1 cellular context compared by ENCODE assay signal in the genomic region with DNA sequence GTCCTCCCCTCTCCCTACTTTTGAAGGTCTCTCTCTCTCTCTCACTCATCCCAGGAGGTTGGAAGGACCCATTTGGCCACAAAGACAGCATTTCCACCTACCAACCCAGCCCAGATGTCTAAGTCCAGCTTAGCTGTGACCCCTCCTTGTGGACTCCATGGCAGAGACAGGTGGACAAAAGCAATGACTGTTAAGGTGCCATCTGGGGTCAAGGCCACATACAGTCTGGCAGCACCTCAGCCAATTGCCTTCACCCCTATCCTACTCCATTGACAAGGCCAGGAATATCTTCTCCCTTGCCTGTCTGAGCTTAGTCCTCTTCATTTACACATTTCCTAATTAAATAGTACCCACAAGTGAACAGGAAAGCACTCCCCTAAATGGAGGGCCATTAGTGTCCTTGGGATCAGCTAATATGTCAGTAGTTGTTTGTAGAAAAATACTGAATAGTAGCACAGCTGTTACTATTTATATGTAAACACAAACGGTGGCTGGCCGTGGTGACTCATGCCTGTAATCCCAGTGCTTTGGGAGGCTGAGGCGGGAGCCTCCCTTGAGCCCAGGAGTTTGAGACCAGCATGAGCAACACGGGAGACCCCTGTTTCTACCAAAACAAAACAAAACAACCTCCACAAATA.
TF ChIP-seq lines count a peak whose summit lies in the region.

No MANE protein-coding gene starts in this region.

TF ChIP-seq in HepG2, 621 proteins besides CTCF, POLR2A, EP300 and RAD21 (continued from another document and continues in another):
- TF ChIP-seq, protein P1, sequence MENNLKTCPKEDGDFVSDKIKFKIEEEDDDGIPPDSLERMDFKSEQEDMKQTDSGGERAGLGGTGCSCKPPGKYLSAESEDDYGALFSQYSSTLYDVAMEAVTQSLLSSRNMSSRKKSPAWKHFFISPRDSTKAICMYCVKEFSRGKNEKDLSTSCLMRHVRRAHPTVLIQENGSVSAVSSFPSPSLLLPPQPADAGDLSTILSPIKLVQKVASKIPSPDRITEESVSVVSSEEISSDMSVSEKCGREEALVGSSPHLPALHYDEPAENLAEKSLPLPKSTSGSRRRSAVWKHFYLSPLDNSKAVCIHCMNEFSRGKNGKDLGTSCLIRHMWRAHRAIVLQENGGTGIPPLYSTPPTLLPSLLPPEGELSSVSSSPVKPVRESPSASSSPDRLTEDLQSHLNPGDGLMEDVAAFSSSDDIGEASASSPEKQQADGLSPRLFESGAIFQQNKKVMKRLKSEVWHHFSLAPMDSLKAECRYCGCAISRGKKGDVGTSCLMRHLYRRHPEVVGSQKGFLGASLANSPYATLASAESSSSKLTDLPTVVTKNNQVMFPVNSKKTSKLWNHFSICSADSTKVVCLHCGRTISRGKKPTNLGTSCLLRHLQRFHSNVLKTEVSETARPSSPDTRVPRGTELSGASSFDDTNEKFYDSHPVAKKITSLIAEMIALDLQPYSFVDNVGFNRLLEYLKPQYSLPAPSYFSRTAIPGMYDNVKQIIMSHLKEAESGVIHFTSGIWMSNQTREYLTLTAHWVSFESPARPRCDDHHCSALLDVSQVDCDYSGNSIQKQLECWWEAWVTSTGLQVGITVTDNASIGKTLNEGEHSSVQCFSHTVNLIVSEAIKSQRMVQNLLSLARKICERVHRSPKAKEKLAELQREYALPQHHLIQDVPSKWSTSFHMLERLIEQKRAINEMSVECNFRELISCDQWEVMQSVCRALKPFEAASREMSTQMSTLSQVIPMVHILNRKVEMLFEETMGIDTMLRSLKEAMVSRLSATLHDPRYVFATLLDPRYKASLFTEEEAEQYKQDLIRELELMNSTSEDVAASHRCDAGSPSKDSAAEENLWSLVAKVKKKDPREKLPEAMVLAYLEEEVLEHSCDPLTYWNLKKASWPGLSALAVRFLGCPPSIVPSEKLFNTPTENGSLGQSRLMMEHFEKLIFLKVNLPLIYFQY (CRISPR knock-in tag; IDR thresholded peaks at IDR 0.05; ENCODE audit: borderline replicate concordance) = peak; percentile 30; the same call in 1 of the 2 replicates
- TF ChIP-seq MED1 (CRISPR knock-in tag; IDR thresholded peaks at IDR 0.05) = peak; percentile 79
- TF ChIP-seq FOXA1 (IDR thresholded peaks at IDR 0.05) = no peak
- TF ChIP-seq FOXA1 (CRISPR knock-in tag; IDR thresholded peaks at IDR 0.05) = peak; percentile 59
- no peak for TF ChIP-seq NFE2L2 (IDR thresholded peaks at IDR 0.05; ENCODE audit: low read length)
- no peak for TF ChIP-seq NFKB2 (CRISPR knock-in tag; IDR thresholded peaks at IDR 0.05; ENCODE audit: borderline replicate concordance)
- no peak for TF ChIP-seq ZNF616 (CRISPR knock-in tag; IDR thresholded peaks at IDR 0.05; ENCODE audit: low read depth)
- TF ChIP-seq GABPB1 (CRISPR knock-in tag; IDR thresholded peaks at IDR 0.05) = no peak
- TF ChIP-seq DRAP1 (CRISPR knock-in tag; IDR thresholded peaks at IDR 0.05) = no peak
- 0 out of 2 replicates have a peak, but pooled peaks have one; percentile 9 for TF ChIP-seq ZNF746 (CRISPR knock-in tag; IDR thresholded peaks at IDR 0.05)
- TF ChIP-seq GATAD2A (CRISPR knock-in tag; IDR thresholded peaks at IDR 0.05) = peak; percentile 90
- TF ChIP-seq HNRNPUL1 (IDR thresholded peaks at IDR 0.05; ENCODE audit: low read depth, low read length) = no peak
- no peak for TF ChIP-seq TOE1 (CRISPR knock-in tag; IDR thresholded peaks at IDR 0.05)
- 0 out of 2 replicates have a peak, but pooled peaks have one; percentile 57 for TF ChIP-seq BRF2 (CRISPR knock-in tag; IDR thresholded peaks at IDR 0.05)
- TF ChIP-seq MATR3 (CRISPR knock-in tag; IDR thresholded peaks at IDR 0.05) = no peak
- no peak for TF ChIP-seq ZNF432 (CRISPR knock-in tag; IDR thresholded peaks at IDR 0.05; ENCODE audit: borderline replicate concordance)
- TF ChIP-seq TARDBP (CRISPR knock-in tag; IDR thresholded peaks at IDR 0.05) = peak; percentile 68; the same call in 1 of the 2 replicates
- peak; percentile 60; the same call in 1 of the 2 replicates for TF ChIP-seq SNAI1 (CRISPR knock-in tag; IDR thresholded peaks at IDR 0.05; ENCODE audit: borderline replicate concordance)
- peak; percentile 5; the same call in 1 of the 2 replicates for TF ChIP-seq ZBTB33 (CRISPR knock-in tag; IDR thresholded peaks at IDR 0.05)
- TF ChIP-seq SPEN (CRISPR knock-in tag; IDR thresholded peaks at IDR 0.05; ENCODE audit: low read depth) = peak; percentile 48; the same call in 1 of the 2 replicates
- peak; percentile 98 for TF ChIP-seq SKI (IDR thresholded peaks at IDR 0.05; ENCODE audit: partially characterized antibody)
- TF ChIP-seq, protein P2, sequence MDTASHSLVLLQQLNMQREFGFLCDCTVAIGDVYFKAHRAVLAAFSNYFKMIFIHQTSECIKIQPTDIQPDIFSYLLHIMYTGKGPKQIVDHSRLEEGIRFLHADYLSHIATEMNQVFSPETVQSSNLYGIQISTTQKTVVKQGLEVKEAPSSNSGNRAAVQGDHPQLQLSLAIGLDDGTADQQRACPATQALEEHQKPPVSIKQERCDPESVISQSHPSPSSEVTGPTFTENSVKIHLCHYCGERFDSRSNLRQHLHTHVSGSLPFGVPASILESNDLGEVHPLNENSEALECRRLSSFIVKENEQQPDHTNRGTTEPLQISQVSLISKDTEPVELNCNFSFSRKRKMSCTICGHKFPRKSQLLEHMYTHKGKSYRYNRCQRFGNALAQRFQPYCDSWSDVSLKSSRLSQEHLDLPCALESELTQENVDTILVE (CRISPR knock-in tag; IDR thresholded peaks at IDR 0.05) = peak; percentile 63; the same call in 1 of the 2 replicates
- TF ChIP-seq, protein P3, sequence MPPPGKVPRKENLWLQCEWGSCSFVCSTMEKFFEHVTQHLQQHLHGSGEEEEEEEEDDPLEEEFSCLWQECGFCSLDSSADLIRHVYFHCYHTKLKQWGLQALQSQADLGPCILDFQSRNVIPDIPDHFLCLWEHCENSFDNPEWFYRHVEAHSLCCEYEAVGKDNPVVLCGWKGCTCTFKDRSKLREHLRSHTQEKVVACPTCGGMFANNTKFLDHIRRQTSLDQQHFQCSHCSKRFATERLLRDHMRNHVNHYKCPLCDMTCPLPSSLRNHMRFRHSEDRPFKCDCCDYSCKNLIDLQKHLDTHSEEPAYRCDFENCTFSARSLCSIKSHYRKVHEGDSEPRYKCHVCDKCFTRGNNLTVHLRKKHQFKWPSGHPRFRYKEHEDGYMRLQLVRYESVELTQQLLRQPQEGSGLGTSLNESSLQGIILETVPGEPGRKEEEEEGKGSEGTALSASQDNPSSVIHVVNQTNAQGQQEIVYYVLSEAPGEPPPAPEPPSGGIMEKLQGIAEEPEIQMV (CRISPR knock-in tag; IDR thresholded peaks at IDR 0.05; ENCODE audit: low read depth) = peak; percentile 64; the same call in 1 of the 2 replicates
- peak; percentile 83 for TF ChIP-seq FOXP4 (CRISPR knock-in tag; IDR thresholded peaks at IDR 0.05)
- peak; percentile 57; the same call in 1 of the 2 replicates for TF ChIP-seq ZKSCAN8 (CRISPR knock-in tag; IDR thresholded peaks at IDR 0.05; ENCODE audit: borderline replicate concordance)
- TF ChIP-seq SOX5 (CRISPR knock-in tag; IDR thresholded peaks at IDR 0.05; ENCODE audit: borderline replicate concordance) = peak; percentile 78
- no peak for TF ChIP-seq ADNP (CRISPR knock-in tag; IDR thresholded peaks at IDR 0.05)
- TF ChIP-seq NRL (CRISPR knock-in tag; IDR thresholded peaks at IDR 0.05; ENCODE audit: borderline replicate concordance) = no peak
- no peak for TF ChIP-seq ZNF383 (CRISPR knock-in tag; IDR thresholded peaks at IDR 0.05; ENCODE audit: borderline replicate concordance)
- no peak for TF ChIP-seq NONO (IDR thresholded peaks at IDR 0.05)
- TF ChIP-seq NONO (CRISPR knock-in tag; conservative IDR thresholded peaks at IDR 0.05) = no peak
- TF ChIP-seq KMT2B (CRISPR knock-in tag; IDR thresholded peaks at IDR 0.05) = no peak; the same call in 1 of the 2 replicates
- TF ChIP-seq ZSCAN12 (CRISPR knock-in tag; IDR thresholded peaks at IDR 0.05) = no peak
- no peak for TF ChIP-seq JDP2 (CRISPR knock-in tag; IDR thresholded peaks at IDR 0.05; ENCODE audit: borderline replicate concordance)
- no peak for TF ChIP-seq MTA3 (CRISPR knock-in tag; IDR thresholded peaks at IDR 0.05)
- TF ChIP-seq STAG1 (CRISPR knock-in tag; IDR thresholded peaks at IDR 0.05) = no peak
- 0 out of 2 replicates have a peak, but pooled peaks have one; percentile 21 for TF ChIP-seq ZSCAN9 (CRISPR knock-in tag; IDR thresholded peaks at IDR 0.05; ENCODE audit: borderline replicate concordance)
- TF ChIP-seq IRF2 (CRISPR knock-in tag; IDR thresholded peaks at IDR 0.05) = peak; percentile 49; the same call in 1 of the 2 replicates
- TF ChIP-seq SIX1 (CRISPR knock-in tag; IDR thresholded peaks at IDR 0.05; ENCODE audit: borderline replicate concordance) = no peak; the same call in 1 of the 2 replicates
- TF ChIP-seq, protein P4, sequence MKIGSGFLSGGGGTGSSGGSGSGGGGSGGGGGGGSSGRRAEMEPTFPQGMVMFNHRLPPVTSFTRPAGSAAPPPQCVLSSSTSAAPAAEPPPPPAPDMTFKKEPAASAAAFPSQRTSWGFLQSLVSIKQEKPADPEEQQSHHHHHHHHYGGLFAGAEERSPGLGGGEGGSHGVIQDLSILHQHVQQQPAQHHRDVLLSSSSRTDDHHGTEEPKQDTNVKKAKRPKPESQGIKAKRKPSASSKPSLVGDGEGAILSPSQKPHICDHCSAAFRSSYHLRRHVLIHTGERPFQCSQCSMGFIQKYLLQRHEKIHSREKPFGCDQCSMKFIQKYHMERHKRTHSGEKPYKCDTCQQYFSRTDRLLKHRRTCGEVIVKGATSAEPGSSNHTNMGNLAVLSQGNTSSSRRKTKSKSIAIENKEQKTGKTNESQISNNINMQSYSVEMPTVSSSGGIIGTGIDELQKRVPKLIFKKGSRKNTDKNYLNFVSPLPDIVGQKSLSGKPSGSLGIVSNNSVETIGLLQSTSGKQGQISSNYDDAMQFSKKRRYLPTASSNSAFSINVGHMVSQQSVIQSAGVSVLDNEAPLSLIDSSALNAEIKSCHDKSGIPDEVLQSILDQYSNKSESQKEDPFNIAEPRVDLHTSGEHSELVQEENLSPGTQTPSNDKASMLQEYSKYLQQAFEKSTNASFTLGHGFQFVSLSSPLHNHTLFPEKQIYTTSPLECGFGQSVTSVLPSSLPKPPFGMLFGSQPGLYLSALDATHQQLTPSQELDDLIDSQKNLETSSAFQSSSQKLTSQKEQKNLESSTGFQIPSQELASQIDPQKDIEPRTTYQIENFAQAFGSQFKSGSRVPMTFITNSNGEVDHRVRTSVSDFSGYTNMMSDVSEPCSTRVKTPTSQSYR (CRISPR knock-in tag; IDR thresholded peaks at IDR 0.05; ENCODE audit: borderline replicate concordance) = no peak
- no peak; the same call in 1 of the 2 replicates for TF ChIP-seq ZNF460 (CRISPR knock-in tag; IDR thresholded peaks at IDR 0.05; ENCODE audit: borderline replicate concordance)
- TF ChIP-seq ZNF850 (CRISPR knock-in tag; conservative IDR thresholded peaks at IDR 0.05) = no peak
- TF ChIP-seq, protein P5, sequence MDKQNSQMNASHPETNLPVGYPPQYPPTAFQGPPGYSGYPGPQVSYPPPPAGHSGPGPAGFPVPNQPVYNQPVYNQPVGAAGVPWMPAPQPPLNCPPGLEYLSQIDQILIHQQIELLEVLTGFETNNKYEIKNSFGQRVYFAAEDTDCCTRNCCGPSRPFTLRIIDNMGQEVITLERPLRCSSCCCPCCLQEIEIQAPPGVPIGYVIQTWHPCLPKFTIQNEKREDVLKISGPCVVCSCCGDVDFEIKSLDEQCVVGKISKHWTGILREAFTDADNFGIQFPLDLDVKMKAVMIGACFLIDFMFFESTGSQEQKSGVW (CRISPR knock-in tag; IDR thresholded peaks at IDR 0.05; ENCODE audit: borderline replicate concordance) = no peak
- TF ChIP-seq, protein P6, sequence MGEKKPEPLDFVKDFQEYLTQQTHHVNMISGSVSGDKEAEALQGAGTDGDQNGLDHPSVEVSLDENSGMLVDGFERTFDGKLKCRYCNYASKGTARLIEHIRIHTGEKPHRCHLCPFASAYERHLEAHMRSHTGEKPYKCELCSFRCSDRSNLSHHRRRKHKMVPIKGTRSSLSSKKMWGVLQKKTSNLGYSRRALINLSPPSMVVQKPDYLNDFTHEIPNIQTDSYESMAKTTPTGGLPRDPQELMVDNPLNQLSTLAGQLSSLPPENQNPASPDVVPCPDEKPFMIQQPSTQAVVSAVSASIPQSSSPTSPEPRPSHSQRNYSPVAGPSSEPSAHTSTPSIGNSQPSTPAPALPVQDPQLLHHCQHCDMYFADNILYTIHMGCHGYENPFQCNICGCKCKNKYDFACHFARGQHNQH (CRISPR knock-in tag; IDR thresholded peaks at IDR 0.05) = peak; percentile 98
- TF ChIP-seq TBX3 (IDR thresholded peaks at IDR 0.05; ENCODE audit: borderline replicate concordance) = peak; percentile 93; the same call in 1 of the 2 replicates
